In the genomic region with DNA sequence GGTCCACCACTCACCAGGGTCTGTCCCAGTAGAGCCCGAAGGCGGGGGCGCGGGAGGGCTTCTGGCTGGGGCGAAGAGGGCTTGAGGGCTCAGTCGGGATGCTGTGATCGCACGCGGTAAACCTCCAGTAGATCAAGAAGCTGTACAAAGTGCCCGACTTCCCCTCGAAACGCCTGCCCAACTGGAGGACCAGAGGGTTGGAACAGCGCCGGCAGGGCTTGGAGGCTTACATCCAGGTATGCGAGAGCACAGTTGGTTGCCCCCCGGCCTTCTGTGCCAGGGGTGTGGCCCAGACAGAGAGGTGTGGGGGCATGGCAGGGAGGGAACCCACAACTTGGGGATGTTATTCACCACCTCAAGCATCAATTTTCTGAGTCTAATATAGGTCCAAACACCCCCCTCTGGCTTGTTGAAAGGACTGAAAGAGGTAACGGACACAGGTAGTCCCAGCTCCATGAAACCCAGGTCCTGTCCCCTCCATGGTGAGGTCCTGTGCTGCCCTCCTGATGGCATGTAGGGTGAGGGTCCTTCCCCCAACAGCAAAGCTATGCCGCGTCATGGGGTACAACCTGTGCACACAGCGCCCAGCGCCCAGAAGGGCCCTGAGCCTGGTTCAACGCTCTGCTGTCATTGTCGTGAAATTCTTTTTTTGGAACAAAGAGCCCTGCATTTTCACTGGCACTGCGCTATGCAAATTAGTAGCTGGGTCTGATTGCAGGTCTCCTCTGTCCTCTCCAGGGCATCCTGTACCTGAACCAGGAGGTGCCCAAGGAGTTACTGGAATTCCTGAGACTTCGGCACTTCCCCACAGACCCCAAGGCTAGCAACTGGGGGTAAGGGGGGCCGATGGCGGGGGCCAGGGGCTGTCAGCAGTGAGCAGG, we compare ENCODE assay signal across 8 cellular contexts. TPM values are rescaled to one million over a fixed set of nuclear protein-coding genes. Genes with fewer than 3 reads are reported as not detected.
DNase-seq lines count a peak whose midpoint lies in the region; ATAC-seq and TF ChIP-seq lines count a peak whose summit lies in the region.

No MANE protein-coding gene starts in this region.

- peaks cover 14% of the 10 kb centered on the region for H3K27me3 ChIP-seq in CD8-positive, alpha-beta memory T cell (ENCODE audit: insufficient read depth, low read length, poor library complexity, severe bottlenecking)
- no peaks in the 10 kb centered on the region for H3K27me3 ChIP-seq in lung (ENCODE audit: control insufficient read depth, insufficient read depth)

- H3K9me3 ChIP-seq in CD8-positive, alpha-beta memory T cell (ENCODE audit: low read length): no peaks in the 10 kb centered on the region
- H3K9me3 ChIP-seq in lung (ENCODE audit: control insufficient read depth in 2 of 2, insufficient read depth in 1 of 2, low read length in 1 of 2): peaks cover 0 to 3% of the 10 kb centered on the region in 2 donors

- peak overlapping the region in 6 of 7 donors; percentile 28 to 74 (median 63) for H3K4me3 Mint-ChIP-seq in CD8-positive, alpha-beta memory T cell
- peak overlapping the region; percentile 42 for H3K4me3 Mint-ChIP-seq in activated naive CD8-positive, alpha-beta T cell treated with anti-CD3 and anti-CD28 coated beads, Interleukin-2, amount 10 ng/mL, durations not matched to agents 7 days and 5 days

- POLR2A ChIA-PET in CD8-positive, alpha-beta memory T cell (lab: Charles Lee): interaction anchor here (0.6 to 3.9 kb wide), 5 partner anchors 8 to 543 kb away, joined by 3 to 20 read pairs (median 4); a partner anchor contains a TSS
- POLR2A ChIA-PET in activated naive CD8-positive, alpha-beta T cell treated with anti-CD3 and anti-CD28 coated beads, Interleukin-2, amount 10 ng/mL, durations not matched to agents 7 days and 5 days (lab: Charles Lee): interaction anchor here (1.0 to 6.7 kb wide), 4 partner anchors 10 to 58 kb away, joined by 3 to 53 read pairs (median 14); a partner anchor contains a TSS

- H3K9me3 Mint-ChIP-seq in CD8-positive, alpha-beta memory T cell: no peaks in the 10 kb centered on the region
- H3K9me3 Mint-ChIP-seq in activated naive CD8-positive, alpha-beta T cell treated with anti-CD3 and anti-CD28 coated beads, Interleukin-2, amount 10 ng/mL, durations not matched to agents 7 days and 5 days: no peaks in the 10 kb centered on the region

- peaks cover 20 to 38% (median 25%) of the 10 kb centered on the region in 3 donors for H3K4me1 Mint-ChIP-seq in CD8-positive, alpha-beta memory T cell
- peaks cover 22% of the 10 kb centered on the region for H3K4me1 Mint-ChIP-seq in activated naive CD8-positive, alpha-beta T cell treated with anti-CD3 and anti-CD28 coated beads, Interleukin-2, amount 10 ng/mL, durations not matched to agents 7 days and 5 days

- CTCF ChIA-PET in CD8-positive, alpha-beta memory T cell (lab: Charles Lee): interaction anchor here (0.8 to 3.2 kb wide), 16 partner anchors 8 to 666 kb away, joined by 3 to 35 read pairs (median 4); a partner anchor contains a TSS

- peak in 1 of 5 donors; percentile 20 for DNase-seq in CD8-positive, alpha-beta memory T cell
- peak; percentile 16 for DNase-seq in HPDE6-E6E7 (ENCODE audit: extremely low spot score)
- no peak for DNase-seq in activated naive CD8-positive, alpha-beta T cell treated with anti-CD3 and anti-CD28 coated beads, Interleukin-2, amount 10 ng/mL, durations not matched to agents 7 days and 5 days
- DNase-seq in lung (ENCODE audit: low spot score): peak; percentile 52
- DNase-seq in UCSD-AML1 (lab: John Stamatoyannopoulos, UW; ENCODE audit: unreplicated experiment): no peak
- DNase-seq in GF-D8 (lab: John Stamatoyannopoulos, UW): no peak

- no peak overlapping the region for H3K27ac ChIP-seq in CD8-positive, alpha-beta memory T cell (ENCODE audit: low read depth, low read length)
- H3K27ac ChIP-seq in lung (ENCODE audit: low read depth in 1 of 2, low read length in 1 of 2): no peak overlapping the region

- peaks cover 29% of the 10 kb centered on the region for H3K36me3 ChIP-seq in CD8-positive, alpha-beta memory T cell (ENCODE audit: insufficient read depth, low read length)
- peaks cover 17 to 27% of the 10 kb centered on the region in 2 donors for H3K36me3 ChIP-seq in lung (ENCODE audit: control insufficient read depth in 2 of 2, insufficient read depth in 2 of 2, low read length in 2 of 2)

- H3K4me3 ChIP-seq in CD8-positive, alpha-beta memory T cell (ENCODE audit: low read length): peak overlapping the region; percentile 26
- peak overlapping the region; percentile 22 for H3K4me3 ChIP-seq in lung

- 23 to 28% methylated on average over 27 of the region's 27 CpGs for WGBS in lung, 2 donors

- H3K27ac Mint-ChIP-seq in CD8-positive, alpha-beta memory T cell: peak overlapping the region in 2 of 8 donors; percentile 38 to 47
- no peak overlapping the region for H3K27ac Mint-ChIP-seq in activated naive CD8-positive, alpha-beta T cell treated with anti-CD3 and anti-CD28 coated beads, Interleukin-2, amount 10 ng/mL, durations not matched to agents 7 days and 5 days

- ATAC-seq in GM18907 (IDR thresholded peaks at IDR 0.05; ENCODE audit: unreplicated experiment): peak; percentile 8
- no peak for ATAC-seq in activated naive CD8-positive, alpha-beta T cell treated with anti-CD3 and anti-CD28 coated beads, Interleukin-2, amount 10 ng/mL, durations not matched to agents 7 days and 5 days (ENCODE audit: low read depth)
- ATAC-seq in lung (ENCODE audit: insufficient read depth, low FRiP score): no peak
- no peak for ATAC-seq in GM19467 (IDR thresholded peaks at IDR 0.05; ENCODE audit: unreplicated experiment)

- no peak for TF ChIP-seq CTCF in lung (IDR thresholded peaks at IDR 0.05; ENCODE audit: control extremely low read depth, extremely low read depth)

- H3K36me3 Mint-ChIP-seq in CD8-positive, alpha-beta memory T cell: peaks cover 0 to 34% (median 0%) of the 10 kb centered on the region in 3 donors
- H3K36me3 Mint-ChIP-seq in activated naive CD8-positive, alpha-beta T cell treated with anti-CD3 and anti-CD28 coated beads, Interleukin-2, amount 10 ng/mL, durations not matched to agents 7 days and 5 days: peaks cover 9% of the 10 kb centered on the region

- peaks cover 13% of the 10 kb centered on the region for H3K4me1 ChIP-seq in CD8-positive, alpha-beta memory T cell (ENCODE audit: insufficient read depth, low read length)
- peaks cover 0 to 15% of the 10 kb centered on the region in 2 donors for H3K4me1 ChIP-seq in lung (ENCODE audit: control insufficient read depth in 2 of 2, insufficient read depth in 2 of 2, low read length in 2 of 2)

- peaks cover 7 to 12% of the 10 kb centered on the region in 2 donors for H3K27me3 Mint-ChIP-seq in CD8-positive, alpha-beta memory T cell
- peaks cover 12% of the 10 kb centered on the region for H3K27me3 Mint-ChIP-seq in activated naive CD8-positive, alpha-beta T cell treated with anti-CD3 and anti-CD28 coated beads, Interleukin-2, amount 10 ng/mL, durations not matched to agents 7 days and 5 days

RNA-seq across cellular contexts. Expression of a gene that starts 1.2 kb away (rescaled TPM):
- total RNA-seq in CD8-positive, alpha-beta memory T cell: under 1 TPM; 0.40 to 0.61 TPM
- polyA plus RNA-seq in CD8-positive, alpha-beta memory T cell: 0.90 TPM
- 1 to 10 TPM in 1 of 2 experiments, under 1 TPM in 1; 0.80 to 1.1 TPM for total RNA-seq in activated naive CD8-positive, alpha-beta T cell treated with anti-CD3 and anti-CD28 coated beads, Interleukin-2, amount 10 ng/mL, durations not matched to agents 7 days and 5 days
- total RNA-seq in lung: 10 to 100 TPM in 1 of 2 donors, 1 to 10 TPM in 1; 3.4 to 20.3 TPM
- polyA plus RNA-seq in lung: 10 to 100 TPM in 1 of 2 donors, 1 to 10 TPM in 1; 4.1 to 14.2 TPM

RNA-seq across cellular contexts. Expression of a gene that starts 10.1 kb away (rescaled TPM):
- total RNA-seq in CD8-positive, alpha-beta memory T cell: 100 to 1,000 TPM; 384 to 385 TPM
- 715 TPM for polyA plus RNA-seq in CD8-positive, alpha-beta memory T cell
- 100 to 1,000 TPM; 225 to 227 TPM for total RNA-seq in activated naive CD8-positive, alpha-beta T cell treated with anti-CD3 and anti-CD28 coated beads, Interleukin-2, amount 10 ng/mL, durations not matched to agents 7 days and 5 days
- 100 to 1,000 TPM; 213 to 721 TPM for total RNA-seq in lung
- polyA plus RNA-seq in lung: 1,000 to 10,000 TPM in 1 of 2 donors, 100 to 1,000 TPM in 1; 981 to 1,077 TPM

RNA-seq across cellular contexts. Expression of a gene that starts 57.0 kb away (rescaled TPM):
- total RNA-seq in CD8-positive, alpha-beta memory T cell: 10 to 100 TPM; 90.1 to 93.6 TPM
- 63.4 TPM for polyA plus RNA-seq in CD8-positive, alpha-beta memory T cell
- total RNA-seq in activated naive CD8-positive, alpha-beta T cell treated with anti-CD3 and anti-CD28 coated beads, Interleukin-2, amount 10 ng/mL, durations not matched to agents 7 days and 5 days: 100 to 1,000 TPM; 119 to 126 TPM
- total RNA-seq in lung: 100 to 1,000 TPM; 108 to 169 TPM
- 100 to 1,000 TPM in 1 of 2 donors, 10 to 100 TPM in 1; 70.6 to 109 TPM for polyA plus RNA-seq in lung

RNA-seq across cellular contexts. Expression of a gene that starts 59.1 kb away (rescaled TPM):
- total RNA-seq in CD8-positive, alpha-beta memory T cell: 10 to 100 TPM; 68.0 to 68.7 TPM
- 78.1 TPM for polyA plus RNA-seq in CD8-positive, alpha-beta memory T cell
- total RNA-seq in activated naive CD8-positive, alpha-beta T cell treated with anti-CD3 and anti-CD28 coated beads, Interleukin-2, amount 10 ng/mL, durations not matched to agents 7 days and 5 days: 10 to 100 TPM; 57.6 to 61.5 TPM
- 10 to 100 TPM; 40.4 to 89.6 TPM for total RNA-seq in lung
- polyA plus RNA-seq in lung: 10 to 100 TPM; 75.9 to 95.6 TPM

Comparison
In these comparisons a context has a peak if more than half of its experiments do, and no peak if none do; other contexts are left out.
1. DNase-seq: peak in HPDE6-E6E7 (single experiment) and lung (single experiment); none in activated naive CD8-positive, alpha-beta T cell treated with anti-CD3 and anti-CD28 coated beads, Interleukin-2, amount 10 ng/mL, durations not matched to agents 7 days and 5 days (single experiment), UCSD-AML1 (single experiment) and GF-D8 (single experiment).